ENCODE assay signal across 7 cellular contexts in the genomic region with DNA sequence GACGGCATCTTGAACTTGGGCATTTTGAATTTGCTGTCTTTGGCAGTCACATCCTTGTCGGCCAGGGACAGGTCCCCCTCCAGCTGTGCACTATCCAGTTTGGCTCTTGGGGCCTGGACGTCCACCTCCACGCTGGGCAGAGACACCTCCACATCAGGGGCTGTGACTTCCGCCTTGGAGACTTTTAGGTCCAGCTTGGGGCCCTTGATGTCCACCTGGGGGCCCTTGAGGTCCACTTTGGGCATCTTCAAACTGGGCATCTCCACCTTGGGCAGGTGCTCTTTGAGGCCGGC. TPM values are rescaled to one million over a fixed set of nuclear protein-coding genes. Genes with fewer than 3 reads are reported as not detected.
"Had no signal": no experiment of that assay in that cellular context is flagged by ENCODE, and none has a peak within 500 bp of the region (broad histone marks: within the 10 kb centered on the region; RNA-seq: fewer than 3 reads in every experiment).

No MANE protein-coding gene starts in this region.

RNA-seq across cellular contexts. Expression of gene PLD4, which starts 19.3 kb away (rescaled TPM):
- total RNA-seq: hepatocyte, left lobe of liver, lung microvascular endothelial cell, myocyte had no signal
- polyA plus RNA-seq: keratinocyte had no signal

RNA-seq across cellular contexts. Expression of gene AHNAK2, which starts 34.2 kb away (rescaled TPM):
- polyA plus RNA-seq: immature natural killer cell; naive thymus-derived CD4-positive, alpha-beta T cell had no signal
